20 cellular contexts compared by ENCODE assay signal in genomic region chr21:23014021-23014420, GRCh38.
DNase-seq lines count a peak whose midpoint lies in the region; ATAC-seq, FAIRE-seq and TF ChIP-seq lines count a peak whose summit lies in the region.
"Had no signal": no experiment of that assay in that cellular context is flagged by ENCODE, and none has a peak within 500 bp of the region (broad histone marks: within the 10 kb centered on the region; RNA-seq: fewer than 3 reads in every experiment).

No MANE protein-coding gene starts in this region.

- CTCF ChIA-PET in endothelial cell of umbilical vein (lab: Charles Lee), result interaction anchor here (0.8 to 1.8 kb wide), 10 partner anchors 8 to 439 kb away, joined by 3 to 11 read pairs (median 4); no protein-coding TSS in a partner anchor

- dilution Hi-C loops in endothelial cell of umbilical vein (cut with MboI; ENCODE audit: extremely low pct_ligation_motif_present, low sequenced_read_pairs), result no loop called here

- POLR2A ChIA-PET in endothelial cell of umbilical vein (lab: Charles Lee), result interaction anchor here (0.5 kb wide), 1 partner anchor 261 kb away, joined by 8 read pairs; no protein-coding TSS in a partner anchor

- no peaks in the 10 kb centered on the region for H3K36me3 ChIP-seq in BLaER1 treated with 17β-estradiol and CSF1 and Interleukin-3, amounts not matched to agents 10 nM and 100 nM
- no peaks in the 10 kb centered on the region for H3K36me3 ChIP-seq in endothelial cell of umbilical vein (ENCODE audit: control insufficient read depth in 2 of 2, extremely low read depth in 1 of 2, insufficient read depth in 2 of 2, low read length in 2 of 2)
- H3K36me3 ChIP-seq in H7 (replicated peaks; ENCODE audit: control insufficient read depth, insufficient read depth, low read length), result no peaks in the 10 kb centered on the region
- H3K36me3 ChIP-seq: HAP-1 had no signal

- no peaks in the 10 kb centered on the region for H3K9me1 ChIP-seq in endothelial cell of umbilical vein (replicated peaks; ENCODE audit: control insufficient read depth, extremely low read depth, insufficient read depth, low read length)

- TF ChIP-seq CTCF in endothelial cell of umbilical vein (IDR thresholded peaks at IDR 0.05; ENCODE audit: extremely low read depth in 1 of 2, insufficient read depth in 1 of 2, low read depth in 1 of 2, low read length in 2 of 2), result no peak

- no peak overlapping the region for H3K9ac ChIP-seq in BLaER1 treated with 17β-estradiol and CSF1 and Interleukin-3, amounts not matched to agents 10 nM and 100 nM
- peak overlapping the region; percentile 9 for H3K9ac ChIP-seq in endothelial cell of umbilical vein (replicated peaks; ENCODE audit: extremely low read depth, insufficient read depth, low read length)

- no peaks in the 10 kb centered on the region for H3K79me2 ChIP-seq in endothelial cell of umbilical vein (ENCODE audit: control insufficient read depth, insufficient read depth, low read length)

- FAIRE-seq in endothelial cell of umbilical vein (lab: Jason Lieb, UNC) (peak; percentile 53), GM12892 (lab: Jason Lieb, UNC) (no peak)
- FAIRE-seq: G401.6, GM12891, GM19239, K562 had no signal

- peak overlapping the region in 9 of 11 experiments; percentile 6 to 62 (median 46); a peak in 15 of 22 replicates for H3K4me2 ChIP-seq in BLaER1 treated with 17β-estradiol and CSF1 and Interleukin-3, amounts not matched to agents 10 nM and 100 nM
- H3K4me2 ChIP-seq in endothelial cell of umbilical vein (ENCODE audit: insufficient read depth, low read length), result peak overlapping the region; percentile 78
- H3K4me2 ChIP-seq: GM23338 had no signal

- DNase-seq in dermis blood vessel endothelial cell (peak; percentile 60), endothelial cell of umbilical vein (ENCODE audit: low read depth, low spot score) (peak; percentile 84), pulmonary artery endothelial cell (ENCODE audit: low read depth, low spot score) (peak; percentile 32), GM12892 (ENCODE audit: insufficient read length) (no peak), H7 (no peak)
- DNase-seq: 8988T; AML-193; C1 segment of cervical spinal cord; Calu3; CD4-positive, alpha-beta T cell; DMS 273 treated with DMSO at 0.1 percent for 48 hours; DMS79 had no signal

- peak overlapping the region in 2 of 11 experiments; percentile 21 to 26; a peak in 2 of 22 replicates for H3K27ac ChIP-seq in BLaER1 treated with 17β-estradiol and CSF1 and Interleukin-3, amounts not matched to agents 10 nM and 100 nM
- H3K27ac ChIP-seq in endothelial cell of umbilical vein (ENCODE audit: insufficient read depth, low read depth, low read length), result peak overlapping the region; percentile 27

- H3K4me1 ChIP-seq in BLaER1 treated with 17β-estradiol and CSF1 and Interleukin-3, amounts not matched to agents 10 nM and 100 nM, result peaks cover 0 to 32% (median 15%) of the 10 kb centered on the region in 10 experiments; a peak in 14 of 20 replicates
- H3K4me1 ChIP-seq in endothelial cell of umbilical vein (ENCODE audit: control insufficient read depth, extremely low read depth, insufficient read depth, low read length), result peaks cover 36% of the 10 kb centered on the region
- H3K4me1 ChIP-seq: HAP-1 had no signal

- peaks cover 0 to 31% (median 12%) of the 10 kb centered on the region in 11 experiments; a peak in 12 of 22 replicates for H3K9me3 ChIP-seq in BLaER1 treated with 17β-estradiol and CSF1 and Interleukin-3, amounts not matched to agents 10 nM and 100 nM (replicated peaks in 1 of 11)
- H3K9me3 ChIP-seq in endothelial cell of umbilical vein (replicated peaks; ENCODE audit: control insufficient read depth, insufficient read depth, low read length), result no peaks in the 10 kb centered on the region
- H3K9me3 ChIP-seq: HAP-1 had no signal

- intact Hi-C loops in endothelial cell of umbilical vein (cut with micrococcal nuclease), result loop anchor here (1.0 to 10.0 kb wide), 4 partner anchors 114 to 439 kb away; no protein-coding TSS in a partner anchor

- no peaks in the 10 kb centered on the region for H4K20me1 ChIP-seq in BLaER1 treated with 17β-estradiol and CSF1 and Interleukin-3, amounts not matched to agents 10 nM and 100 nM
- H4K20me1 ChIP-seq in endothelial cell of umbilical vein (replicated peaks; ENCODE audit: control insufficient read depth, extremely low read depth, insufficient read depth, low read length), result no peaks in the 10 kb centered on the region

- ATAC-seq in GM19395 (IDR thresholded peaks at IDR 0.05; ENCODE audit: unreplicated experiment), result no peak
- ATAC-seq: GM23338, K562 had no signal

- TF ChIP-seq POLR2A in endothelial cell of umbilical vein (IDR thresholded peaks at IDR 0.05; ENCODE audit: low read depth, low read length), result no peak
- no peak for TF ChIP-seq POLR2A in GM12892 (IDR thresholded peaks at IDR 0.05; ENCODE audit: low read depth, low read length)

- no peaks in the 10 kb centered on the region for H3K27me3 ChIP-seq in BLaER1 treated with 17β-estradiol and CSF1 and Interleukin-3, amounts not matched to agents 10 nM and 100 nM
- H3K27me3 ChIP-seq in endothelial cell of umbilical vein (ENCODE audit: control insufficient read depth in 2 of 2, insufficient read depth in 2 of 2, low read length in 2 of 2) (no peaks in the 10 kb centered on the region), H7 (ENCODE audit: control insufficient read depth, insufficient read depth, low read length) (no peaks in the 10 kb centered on the region)

- BruUV-seq in endothelial cell of umbilical vein (replicated peaks; lab: Mats Ljungman, UMichigan), result no TSS peak

- peak overlapping the region; percentile 95 for H2AFZ ChIP-seq in endothelial cell of umbilical vein (ENCODE audit: low read depth, low read length)
- H2AFZ ChIP-seq: GM23338 had no signal

- no peak overlapping the region for H3K4me3 ChIP-seq in BLaER1 treated with 17β-estradiol and CSF1 and Interleukin-3, amounts not matched to agents 10 nM and 100 nM
- H3K4me3 ChIP-seq in endothelial cell of umbilical vein (replicated peaks in 1 of 3; ENCODE audit: insufficient read depth in 1 of 3, low read depth in 1 of 3, low read length in 3 of 3), result no peak overlapping the region
- H3K4me3 ChIP-seq in H7 (ENCODE audit: insufficient read depth, low read depth, low read length), result no peak overlapping the region
- H3K4me3 ChIP-seq: GM23338, HAP-1, K562 had no signal

TF ChIP-seq in endothelial cell of umbilical vein, 7 proteins besides CTCF, POLR2A, EP300 and RAD21:
- TF ChIP-seq JUN (IDR thresholded peaks at IDR 0.05; ENCODE audit: borderline replicate concordance, insufficient read depth, insufficient read length, low read depth), result no peak
- no peak for TF ChIP-seq MAX (IDR thresholded peaks at IDR 0.05; ENCODE audit: insufficient read depth, insufficient read length)
- peak; percentile 77 for TF ChIP-seq GATA2 (IDR thresholded peaks at IDR 0.05; ENCODE audit: insufficient read depth, insufficient read length, low read depth, low read length)
TF ChIP-seq in endothelial cell of umbilical vein: peak in this region for 1.

Comparison
In these comparisons a context has a peak if more than half of its experiments do, and no peak if none do; other contexts are left out.
1. DNase-seq: peak in dermis blood vessel endothelial cell (single experiment), endothelial cell of umbilical vein (single experiment) and pulmonary artery endothelial cell (single experiment); none in GM12892 (single experiment) and H7 (single experiment).